ENCODE assay signal across 18 cellular contexts in genomic region chr6:63927538-63927937, GRCh38.
"Had no signal": no experiment of that assay in that cellular context is flagged by ENCODE, and none has a peak within 500 bp of the region (broad histone marks: within the 10 kb centered on the region; RNA-seq: fewer than 3 reads in every experiment).

No MANE protein-coding gene starts in this region.

- H3K27ac ChIP-seq: HL-60, KMS-11, SK-N-MC had no signal

- H3K9ac ChIP-seq: KMS-11 had no signal

- H3K4me2 ChIP-seq: KMS-11 had no signal

- DNase-seq: Kasumi-1, MM.1S, NCI-H1092 treated with DMSO at 0.1 percent for 48 hours, NCI-H1436, NCI-H187, NCI-H2029, NCI-H2081 treated with DMSO at 0.1 percent for 48 hours, NCI-H2227 treated with DMSO at 0.1 percent for 48 hours, NCI-H510A, NCI-H524 treated with DMSO at 0.1 percent for 48 hours, NCI-H69, NCI-H774, RPMI8226, SHP77 had no signal

- H3K4me3 ChIP-seq: K562, SK-N-MC had no signal

- ATAC-seq: K562 had no signal
